ENCODE assay signal across 20 cellular contexts in the genomic region with DNA sequence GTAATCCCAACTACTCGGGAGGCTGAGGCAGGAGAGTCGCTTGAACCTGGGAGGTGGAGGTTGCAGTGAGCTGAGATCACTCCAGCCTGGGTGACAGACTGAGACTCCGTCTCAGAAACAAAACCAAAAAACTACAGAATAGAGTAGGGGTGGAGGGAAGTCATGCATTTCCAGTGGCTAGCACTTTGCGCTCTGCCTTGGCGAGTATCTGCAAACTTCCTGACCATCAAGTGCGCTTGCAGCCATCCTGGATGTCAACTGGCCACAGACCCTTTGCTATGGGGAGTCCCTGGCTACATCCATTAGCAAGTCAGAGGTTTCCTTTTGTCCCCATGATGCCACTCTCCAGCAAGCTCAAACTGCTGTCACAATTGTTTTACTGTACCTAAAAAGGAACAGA. TPM values are rescaled to one million over a fixed set of nuclear protein-coding genes. Genes with fewer than 3 reads are reported as not detected.
DNase-seq lines count a peak whose midpoint lies in the region; ATAC-seq lines count a peak whose summit lies in the region.
"Had no signal": no experiment of that assay in that cellular context is flagged by ENCODE, and none has a peak within 500 bp of the region (broad histone marks: within the 10 kb centered on the region; RNA-seq: fewer than 3 reads in every experiment).

No MANE protein-coding gene starts in this region.

- peak; percentile 66 for DNase-seq in activated CD4-positive, alpha-beta T cell treated with anti-CD3 and anti-CD28 coated beads, Interleukin-2, amount 10 ng/mL, durations not matched to agents 24 days and 14 days
- no peak for DNase-seq in activated CD4-positive, alpha-beta T cell treated with anti-CD3 and anti-CD28 coated beads for 1 hour
- DNase-seq in CD8-positive, alpha-beta memory T cell = no peak
- DNase-seq in activated T-helper 1 cell treated with anti-CD3 and anti-CD28 coated beads, Interleukin-12 subunit alpha, Interleukin-12 subunit beta, Interleukin-2, Interleukin-4 antibody, amounts not matched to agents 30 ng/mL and 10 ng/mL and 1 ng/mL, durations not matched to agents 14 hours and 24 hours and 36 hours (ENCODE audit: low spot score) = no peak
- peak in 1 of 10 donors; percentile 4 for DNase-seq in naive thymus-derived CD8-positive, alpha-beta T cell
- DNase-seq in substantia nigra (lab: John Stamatoyannopoulos, UW) (no peak), dermis blood vessel endothelial cell (no peak)
- DNase-seq: amygdala, DMS153, dorsolateral prefrontal cortex, gastrocnemius medialis, H9, kidney glomerular epithelial cell, naive B cell, NCI-H1436 treated with DMSO at 0.1 percent for 48 hours, SJCRH30, T-helper 9 cell, upper lobe of right lung had no signal

- no peak for ATAC-seq in naive thymus-derived CD8-positive, alpha-beta T cell
- no peak for ATAC-seq in HG03097 (IDR thresholded peaks at IDR 0.05; ENCODE audit: low FRiP score, unreplicated experiment)
- ATAC-seq: gastrocnemius medialis, upper lobe of right lung had no signal

- intact Hi-C loops in activated CD4-positive, alpha-beta T cell treated with anti-CD3 and anti-CD28 coated beads, Interleukin-2, amount 10 ng/mL, durations not matched to agents 24 days and 14 days (cut with micrococcal nuclease) = loop anchor here (1.0 to 10.0 kb wide), 3 partner anchors 33 to 237 kb away; a partner anchor contains a TSS
- intact Hi-C loops in activated T-helper 1 cell treated with anti-CD3 and anti-CD28 coated beads, Interleukin-12 subunit alpha, Interleukin-12 subunit beta, Interleukin-2, Interleukin-4 antibody, amounts not matched to agents 30 ng/mL and 10 ng/mL and 1 ng/mL, durations not matched to agents 14 hours and 24 hours and 36 hours (cut with micrococcal nuclease) = loop anchor here (5.0 kb wide), 2 partner anchors 148 to 238 kb away; no protein-coding TSS in a partner anchor

- no peaks in the 10 kb centered on the region for H3K9me3 ChIP-seq in CD8-positive, alpha-beta memory T cell (ENCODE audit: low read length)
- H3K9me3 ChIP-seq: gastrocnemius medialis, upper lobe of right lung had no signal

- H3K36me3 ChIP-seq in CD8-positive, alpha-beta memory T cell (ENCODE audit: insufficient read depth, low read length) = peaks cover 7% of the 10 kb centered on the region

- peak overlapping the region; percentile 22 for H3K4me3 ChIP-seq in CD8-positive, alpha-beta memory T cell (ENCODE audit: low read length)
- H3K4me3 ChIP-seq: cardiac muscle cell, dorsolateral prefrontal cortex, gastrocnemius medialis, SJCRH30, upper lobe of right lung had no signal

- CTCF ChIA-PET in CD8-positive, alpha-beta memory T cell (lab: Charles Lee) = no interaction called here

- POLR2A ChIA-PET in CD8-positive, alpha-beta memory T cell (lab: Charles Lee) = no interaction called here
- POLR2A ChIA-PET in naive thymus-derived CD8-positive, alpha-beta T cell (lab: Charles Lee) = interaction anchor here (1.1 to 2.1 kb wide), 3 partner anchors 42 to 339 kb away, joined by 3 to 7 read pairs (median 3); a partner anchor contains a TSS

- H3K4me1 Mint-ChIP-seq in activated CD4-positive, alpha-beta T cell treated with anti-CD3 and anti-CD28 coated beads, Interleukin-2, amount 10 ng/mL, durations not matched to agents 24 days and 14 days = peaks cover 47% of the 10 kb centered on the region
- H3K4me1 Mint-ChIP-seq in CD8-positive, alpha-beta memory T cell = peaks cover 47 to 64% (median 63%) of the 10 kb centered on the region in 3 donors
- H3K4me1 Mint-ChIP-seq in activated T-helper 1 cell treated with anti-CD3 and anti-CD28 coated beads, Interleukin-12 subunit alpha, Interleukin-12 subunit beta, Interleukin-2, Interleukin-4 antibody, amounts not matched to agents 30 ng/mL and 10 ng/mL and 1 ng/mL, durations not matched to agents 14 hours and 24 hours and 36 hours (ENCODE audit: low read depth) = peaks cover 43% of the 10 kb centered on the region
- H3K4me1 Mint-ChIP-seq in naive thymus-derived CD8-positive, alpha-beta T cell = peaks cover 20 to 62% (median 44%) of the 10 kb centered on the region in 4 donors
- H3K4me1 Mint-ChIP-seq: H9 had no signal

- H3K27ac Mint-ChIP-seq in activated CD4-positive, alpha-beta T cell treated with anti-CD3 and anti-CD28 coated beads, Interleukin-2, amount 10 ng/mL, durations not matched to agents 24 days and 14 days = peak overlapping the region; percentile 80
- H3K27ac Mint-ChIP-seq in CD8-positive, alpha-beta memory T cell = peak overlapping the region; percentile 92 to 98 (median 96)
- H3K27ac Mint-ChIP-seq in activated T-helper 1 cell treated with anti-CD3 and anti-CD28 coated beads, Interleukin-12 subunit alpha, Interleukin-12 subunit beta, Interleukin-2, Interleukin-4 antibody, amounts not matched to agents 30 ng/mL and 10 ng/mL and 1 ng/mL, durations not matched to agents 14 hours and 24 hours and 36 hours = peak overlapping the region; percentile 89
- peak overlapping the region; percentile 89 to 98 (median 96) for H3K27ac Mint-ChIP-seq in naive thymus-derived CD8-positive, alpha-beta T cell
- H3K27ac Mint-ChIP-seq: H9 had no signal

- peak overlapping the region; percentile 73 for H3K4me3 Mint-ChIP-seq in activated CD4-positive, alpha-beta T cell treated with anti-CD3 and anti-CD28 coated beads, Interleukin-2, amount 10 ng/mL, durations not matched to agents 24 days and 14 days
- peak overlapping the region; percentile 37 to 88 (median 73) for H3K4me3 Mint-ChIP-seq in CD8-positive, alpha-beta memory T cell
- peak overlapping the region; percentile 68 for H3K4me3 Mint-ChIP-seq in activated T-helper 1 cell treated with anti-CD3 and anti-CD28 coated beads, Interleukin-12 subunit alpha, Interleukin-12 subunit beta, Interleukin-2, Interleukin-4 antibody, amounts not matched to agents 30 ng/mL and 10 ng/mL and 1 ng/mL, durations not matched to agents 14 hours and 24 hours and 36 hours
- H3K4me3 Mint-ChIP-seq in naive thymus-derived CD8-positive, alpha-beta T cell = peak overlapping the region; percentile 55 to 85 (median 78)
- H3K4me3 Mint-ChIP-seq: H9 had no signal

- H3K9me3 Mint-ChIP-seq in activated CD4-positive, alpha-beta T cell treated with anti-CD3 and anti-CD28 coated beads, Interleukin-2, amount 10 ng/mL, durations not matched to agents 24 days and 14 days = no peaks in the 10 kb centered on the region
- H3K9me3 Mint-ChIP-seq in CD8-positive, alpha-beta memory T cell = no peaks in the 10 kb centered on the region
- no peaks in the 10 kb centered on the region for H3K9me3 Mint-ChIP-seq in activated T-helper 1 cell treated with anti-CD3 and anti-CD28 coated beads, Interleukin-12 subunit alpha, Interleukin-12 subunit beta, Interleukin-2, Interleukin-4 antibody, amounts not matched to agents 30 ng/mL and 10 ng/mL and 1 ng/mL, durations not matched to agents 14 hours and 24 hours and 36 hours
- H3K9me3 Mint-ChIP-seq in naive thymus-derived CD8-positive, alpha-beta T cell = no peaks in the 10 kb centered on the region

- H3K27ac ChIP-seq in CD8-positive, alpha-beta memory T cell (ENCODE audit: low read depth, low read length) = peak overlapping the region; percentile 20
- H3K27ac ChIP-seq in substantia nigra (ENCODE audit: low read depth, low read length, poor library complexity, severe bottlenecking) = no peak overlapping the region
- H3K27ac ChIP-seq: cardiac muscle cell, dorsolateral prefrontal cortex, gastrocnemius medialis, SJCRH30, upper lobe of right lung had no signal

- peaks cover 40% of the 10 kb centered on the region for H3K4me1 ChIP-seq in CD8-positive, alpha-beta memory T cell (ENCODE audit: insufficient read depth, low read length)

- peaks cover 2% of the 10 kb centered on the region for H3K27me3 Mint-ChIP-seq in activated CD4-positive, alpha-beta T cell treated with anti-CD3 and anti-CD28 coated beads, Interleukin-2, amount 10 ng/mL, durations not matched to agents 24 days and 14 days
- H3K27me3 Mint-ChIP-seq in CD8-positive, alpha-beta memory T cell = no peaks in the 10 kb centered on the region
- H3K27me3 Mint-ChIP-seq in activated T-helper 1 cell treated with anti-CD3 and anti-CD28 coated beads, Interleukin-12 subunit alpha, Interleukin-12 subunit beta, Interleukin-2, Interleukin-4 antibody, amounts not matched to agents 30 ng/mL and 10 ng/mL and 1 ng/mL, durations not matched to agents 14 hours and 24 hours and 36 hours (ENCODE audit: insufficient read depth) = peaks cover 1% of the 10 kb centered on the region
- no peaks in the 10 kb centered on the region for H3K27me3 Mint-ChIP-seq in naive thymus-derived CD8-positive, alpha-beta T cell
- H3K27me3 Mint-ChIP-seq: naive B cell had no signal

- no peaks in the 10 kb centered on the region for H3K27me3 ChIP-seq in CD8-positive, alpha-beta memory T cell (ENCODE audit: insufficient read depth, low read length, poor library complexity, severe bottlenecking)
- H3K27me3 ChIP-seq: cardiac muscle cell, dorsolateral prefrontal cortex, gastrocnemius medialis, SJCRH30, upper lobe of right lung had no signal

- peaks cover 62% of the 10 kb centered on the region for H3K36me3 Mint-ChIP-seq in activated CD4-positive, alpha-beta T cell treated with anti-CD3 and anti-CD28 coated beads, Interleukin-2, amount 10 ng/mL, durations not matched to agents 24 days and 14 days (ENCODE audit: low read depth)
- H3K36me3 Mint-ChIP-seq in CD8-positive, alpha-beta memory T cell = peaks cover 0 to 68% (median 9%) of the 10 kb centered on the region in 3 donors
- H3K36me3 Mint-ChIP-seq in activated T-helper 1 cell treated with anti-CD3 and anti-CD28 coated beads, Interleukin-12 subunit alpha, Interleukin-12 subunit beta, Interleukin-2, Interleukin-4 antibody, amounts not matched to agents 30 ng/mL and 10 ng/mL and 1 ng/mL, durations not matched to agents 14 hours and 24 hours and 36 hours (ENCODE audit: low read depth) = peaks cover 48% of the 10 kb centered on the region
- peaks cover 0 to 39% (median 16%) of the 10 kb centered on the region in 3 donors for H3K36me3 Mint-ChIP-seq in naive thymus-derived CD8-positive, alpha-beta T cell

RNA-seq across cellular contexts. Expression of a gene that starts 42.3 kb away (rescaled TPM):
- total RNA-seq in activated CD4-positive, alpha-beta T cell treated with anti-CD3 and anti-CD28 coated beads, Interleukin-2, amount 10 ng/mL, durations not matched to agents 24 days and 14 days = 52.8 and 60.0 TPM in 2 replicates
- 10 to 100 TPM; 59.1 to 62.7 TPM for total RNA-seq in CD8-positive, alpha-beta memory T cell
- 82.0 TPM for polyA plus RNA-seq in CD8-positive, alpha-beta memory T cell
- total RNA-seq in activated T-helper 1 cell treated with anti-CD3 and anti-CD28 coated beads, Interleukin-12 subunit alpha, Interleukin-12 subunit beta, Interleukin-2, Interleukin-4 antibody, amounts not matched to agents 30 ng/mL and 10 ng/mL and 1 ng/mL, durations not matched to agents 14 hours and 24 hours and 36 hours = 53.8 and 58.9 TPM in 2 replicates
- 10 to 100 TPM; 74.0 to 77.8 TPM for total RNA-seq in naive thymus-derived CD8-positive, alpha-beta T cell
- 10 to 100 TPM; 60.1 to 72.7 (median 62.9) TPM for polyA plus RNA-seq in naive thymus-derived CD8-positive, alpha-beta T cell
- 106 and 115 TPM in 2 replicates for total RNA-seq in dermis blood vessel endothelial cell
